1 cellular context compared by ENCODE assay signal in genomic region chr9:33511184-33511517, GRCh38.
TF ChIP-seq lines count a peak whose summit lies in the region.

No MANE protein-coding gene starts in this region.

TF ChIP-seq in A549, 52 proteins besides CTCF, POLR2A, EP300 and RAD21:
- TF ChIP-seq, protein P1, sequence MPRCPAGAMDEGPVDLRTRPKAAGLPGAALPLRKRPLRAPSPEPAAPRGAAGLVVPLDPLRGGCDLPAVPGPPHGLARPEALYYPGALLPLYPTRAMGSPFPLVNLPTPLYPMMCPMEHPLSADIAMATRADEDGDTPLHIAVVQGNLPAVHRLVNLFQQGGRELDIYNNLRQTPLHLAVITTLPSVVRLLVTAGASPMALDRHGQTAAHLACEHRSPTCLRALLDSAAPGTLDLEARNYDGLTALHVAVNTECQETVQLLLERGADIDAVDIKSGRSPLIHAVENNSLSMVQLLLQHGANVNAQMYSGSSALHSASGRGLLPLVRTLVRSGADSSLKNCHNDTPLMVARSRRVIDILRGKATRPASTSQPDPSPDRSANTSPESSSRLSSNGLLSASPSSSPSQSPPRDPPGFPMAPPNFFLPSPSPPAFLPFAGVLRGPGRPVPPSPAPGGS (IDR thresholded peaks at IDR 0.05) = 0 out of 3 replicates have a peak, but pooled peaks have one; percentile 23
